Comparison of ENCODE assay signal across 16 cellular contexts in genomic region chr7:117169907-117170306, GRCh38.
DNase-seq lines count a peak whose midpoint lies in the region; ATAC-seq and TF ChIP-seq lines count a peak whose summit lies in the region.
"Had no signal": no experiment of that assay in that cellular context is flagged by ENCODE, and none has a peak within 500 bp of the region (broad histone marks: within the 10 kb centered on the region; RNA-seq: fewer than 3 reads in every experiment).

No MANE protein-coding gene starts in this region.

- no peak for TF ChIP-seq CTCF in mesothelial cell of epicardium (IDR thresholded peaks at IDR 0.05; ENCODE audit: unreplicated experiment)
- no peak for TF ChIP-seq CTCF in nephron progenitor cell (IDR thresholded peaks at IDR 0.05)

- H3K27ac Mint-ChIP-seq in mesothelial cell of epicardium (peak overlapping the region; percentile 86), nephron progenitor cell (no peak overlapping the region)
- H3K27ac Mint-ChIP-seq: activated CD4-positive, alpha-beta memory T cell treated with anti-CD3 and anti-CD28 coated beads, Interleukin-2, amount 10 ng/mL, durations not matched to agents 7 days and 5 days; activated T-helper 2 cell treated with anti-CD3 and anti-CD28 coated beads, Interferon-gamma antibody, Interleukin-2, Interleukin-4, amounts not matched to agents 10 μg/mL and 5 μg/mL and 100 μg/mL, durations not matched to agents 14 hours and 24 hours and 36 hours; naive thymus-derived CD8-positive, alpha-beta T cell had no signal

- H3K4me3 Mint-ChIP-seq in mesothelial cell of epicardium = no peak overlapping the region
- H3K4me3 Mint-ChIP-seq in nephron progenitor cell = no peak overlapping the region
- H3K4me3 Mint-ChIP-seq: activated CD4-positive, alpha-beta memory T cell treated with anti-CD3 and anti-CD28 coated beads, Interleukin-2, amount 10 ng/mL, durations not matched to agents 7 days and 5 days; naive thymus-derived CD8-positive, alpha-beta T cell; stimulated activated naive CD8-positive, alpha-beta T cell treated with anti-CD3 and anti-CD28 coated beads, Interleukin-15, amount 100 ng/mL, for 72 hours had no signal

- H3K36me3 Mint-ChIP-seq in mesothelial cell of epicardium (peaks cover 23% of the 10 kb centered on the region), nephron progenitor cell (ENCODE audit: low read depth) (no peaks in the 10 kb centered on the region)

- H3K27me3 Mint-ChIP-seq in mesothelial cell of epicardium (ENCODE audit: low read depth) (no peaks in the 10 kb centered on the region), nephron progenitor cell (ENCODE audit: low read depth, poor library complexity) (no peaks in the 10 kb centered on the region)
- H3K27me3 Mint-ChIP-seq: activated CD4-positive, alpha-beta memory T cell treated with anti-CD3 and anti-CD28 coated beads, Interleukin-2, amount 10 ng/mL, durations not matched to agents 7 days and 5 days; naive thymus-derived CD8-positive, alpha-beta T cell; stimulated activated naive CD8-positive, alpha-beta T cell treated with anti-CD3 and anti-CD28 coated beads, Interleukin-15, amount 100 ng/mL, for 72 hours had no signal

- DNase-seq in DMS79 treated with DMSO at 0.1 percent for 48 hours (lab: John Stamatoyannopoulos, UW) = peak; percentile 82
- peak; percentile 23 for DNase-seq in NCI-H2029 (lab: John Stamatoyannopoulos, UW)
- DNase-seq in astrocyte of the hippocampus (ENCODE audit: low read depth, low spot score) = peak; percentile 94
- DNase-seq in mesothelial cell of epicardium (ENCODE audit: low spot score in 2 of 2, unreplicated experiment in 2 of 2) = no peak
- DNase-seq in stimulated activated CD4-positive, alpha-beta T cell treated with anti-CD3 and anti-CD28 coated beads, Interleukin-4, amount 100 ng/mL, for 24 hours = no peak
- DNase-seq in GM19238 (ENCODE audit: insufficient read length, low spot score) = no peak
- no peak for DNase-seq in nephron progenitor cell
- DNase-seq: activated CD4-positive, alpha-beta memory T cell treated with anti-CD3 and anti-CD28 coated beads, Interleukin-2, amount 10 ng/mL, durations not matched to agents 7 days and 5 days; glutamatergic neuron; HCEC 1CT; left cardiac atrium; naive thymus-derived CD8-positive, alpha-beta T cell; NCI-H82; stimulated activated naive CD8-positive, alpha-beta T cell treated with anti-CD3 and anti-CD28 coated beads, Interleukin-15, amount 100 ng/mL, for 72 hours had no signal

- H3K4me1 Mint-ChIP-seq in mesothelial cell of epicardium (peaks cover 44% of the 10 kb centered on the region), nephron progenitor cell (no peaks in the 10 kb centered on the region)
- H3K4me1 Mint-ChIP-seq: activated CD4-positive, alpha-beta memory T cell treated with anti-CD3 and anti-CD28 coated beads, Interleukin-2, amount 10 ng/mL, durations not matched to agents 7 days and 5 days; naive thymus-derived CD8-positive, alpha-beta T cell; stimulated activated naive CD8-positive, alpha-beta T cell treated with anti-CD3 and anti-CD28 coated beads, Interleukin-15, amount 100 ng/mL, for 72 hours had no signal

- H3K9me3 Mint-ChIP-seq in mesothelial cell of epicardium (no peaks in the 10 kb centered on the region), nephron progenitor cell (no peaks in the 10 kb centered on the region)
- H3K9me3 Mint-ChIP-seq: activated CD4-positive, alpha-beta memory T cell treated with anti-CD3 and anti-CD28 coated beads, Interleukin-2, amount 10 ng/mL, durations not matched to agents 7 days and 5 days; activated T-helper 2 cell treated with anti-CD3 and anti-CD28 coated beads, Interferon-gamma antibody, Interleukin-2, Interleukin-4, amounts not matched to agents 10 μg/mL and 5 μg/mL and 100 μg/mL, durations not matched to agents 14 hours and 24 hours and 36 hours; naive thymus-derived CD8-positive, alpha-beta T cell; stimulated activated naive CD8-positive, alpha-beta T cell treated with anti-CD3 and anti-CD28 coated beads, Interleukin-15, amount 100 ng/mL, for 72 hours had no signal

- ATAC-seq in HG02798 (IDR thresholded peaks at IDR 0.05; ENCODE audit: poor library complexity, unreplicated experiment) = no peak
- ATAC-seq: left cardiac atrium; naive thymus-derived CD8-positive, alpha-beta T cell; stimulated activated naive CD8-positive, alpha-beta T cell treated with anti-CD3 and anti-CD28 coated beads, Interleukin-15, amount 100 ng/mL, for 72 hours had no signal

Comparison
In these comparisons a context has a peak if more than half of its experiments do, and no peak if none do; other contexts are left out.
1. DNase-seq: peak in DMS79 treated with DMSO at 0.1 percent for 48 hours (single experiment), NCI-H2029 (single experiment) and astrocyte of the hippocampus (single experiment); none in mesothelial cell of epicardium (0 of 2), stimulated activated CD4-positive, alpha-beta T cell treated with anti-CD3 and anti-CD28 coated beads, Interleukin-4, amount 100 ng/mL, for 24 hours (single experiment), GM19238 (single experiment) and nephron progenitor cell (single experiment).